ENCODE assay signal across 14 cellular contexts in genomic region chr3:143883151-143883550, GRCh38. TPM values are rescaled to one million over a fixed set of nuclear protein-coding genes. Genes with fewer than 3 reads are reported as not detected.
DNase-seq lines count a peak whose midpoint lies in the region; ATAC-seq and TF ChIP-seq lines count a peak whose summit lies in the region.
"Had no signal": no experiment of that assay in that cellular context is flagged by ENCODE, and none has a peak within 500 bp of the region (broad histone marks: within the 10 kb centered on the region; RNA-seq: fewer than 3 reads in every experiment).

No MANE protein-coding gene starts in this region.

- peaks cover 11% of the 10 kb centered on the region for H3K4me1 Mint-ChIP-seq in MCF 10A (ENCODE audit: insufficient read depth, unreplicated experiment)
- peaks cover 4% of the 10 kb centered on the region for H3K4me1 Mint-ChIP-seq in central memory CD8-positive, alpha-beta T cell

- peak overlapping the region; percentile 47 for H3K27ac Mint-ChIP-seq in MCF 10A (ENCODE audit: low read depth, unreplicated experiment)
- peak overlapping the region; percentile 5 for H3K27ac Mint-ChIP-seq in central memory CD8-positive, alpha-beta T cell (ENCODE audit: low read depth)
- H3K27ac Mint-ChIP-seq: CD8-positive, alpha-beta memory T cell had no signal

- H3K4me2 ChIP-seq in mesendoderm (ENCODE audit: low read length): no peak overlapping the region
- H3K4me2 ChIP-seq: BLaER1 had no signal

- ATAC-seq in central memory CD8-positive, alpha-beta T cell (replicated peaks; ENCODE audit: extremely low read depth, poor library complexity, severe bottlenecking): no peak

- H3K4ac ChIP-seq in mesendoderm (ENCODE audit: low read depth, low read length): no peak overlapping the region

- no peaks in the 10 kb centered on the region for H3K36me3 ChIP-seq in breast epithelium
- H3K36me3 ChIP-seq in mesendoderm (ENCODE audit: control insufficient read depth, insufficient read depth, low read length): no peaks in the 10 kb centered on the region
- H3K36me3 ChIP-seq: BLaER1 had no signal

- intact Hi-C loops in MCF 10A (cut with micrococcal nuclease): no loop called here
- intact Hi-C loops in breast epithelium (cut with DNase I; ENCODE audit: low total_unique reads): no loop called here

- H2AK5ac ChIP-seq in mesendoderm (ENCODE audit: low read length): no peak overlapping the region

- no peak overlapping the region for H3K23ac ChIP-seq in mesendoderm (ENCODE audit: low read length)

- H3K27me3 Mint-ChIP-seq in MCF 10A (ENCODE audit: insufficient read depth, unreplicated experiment): no peaks in the 10 kb centered on the region
- peaks cover 23% of the 10 kb centered on the region for H3K27me3 Mint-ChIP-seq in central memory CD8-positive, alpha-beta T cell

- peak overlapping the region; percentile 88 for H2BK120ac ChIP-seq in mesendoderm (ENCODE audit: low read depth, low read length)

- no peak overlapping the region for H3K27ac ChIP-seq in breast epithelium
- H3K27ac ChIP-seq in mesendoderm (ENCODE audit: low read depth, low read length): no peak overlapping the region
- H3K27ac ChIP-seq: BLaER1 had no signal

- peak overlapping the region; percentile 83 for H3K18ac ChIP-seq in mesendoderm (ENCODE audit: low read length)

- POLR2A ChIA-PET in MCF 10A (lab: Yijun Ruan, JAX): interaction anchor here (0.6 to 4.0 kb wide), 7 partner anchors 11 to 1882 kb away, joined by 3 to 23 read pairs (median 10); partner anchors contain the start of genes DIPK2A and SLC9A9

- H2BK5ac ChIP-seq in mesendoderm (ENCODE audit: low read length): no peak overlapping the region

- DNase-seq in MCF 10A (ENCODE audit: unreplicated experiment) (no peak), breast epithelium (ENCODE audit: low spot score in 2 of 2) (no peak), mesendoderm (no peak), NCI-H2107 treated with DMSO at 0.1 percent for 48 hours (lab: John Stamatoyannopoulos, UW; ENCODE audit: unreplicated experiment) (no peak), OCI-M2 (lab: John Stamatoyannopoulos, UW; ENCODE audit: unreplicated experiment) (no peak)
- DNase-seq in central memory CD8-positive, alpha-beta T cell (ENCODE audit: low spot score in 2 of 2): no peak
- no peak for DNase-seq in stimulated activated CD4-positive, alpha-beta T cell treated with anti-CD3 and anti-CD28 coated beads, Interleukin-15, amount 100 ng/mL, for 24 hours
- DNase-seq: 8988T; AML-193; Caco-2; CD8-positive, alpha-beta memory T cell; H7 had no signal

- H3K4me3 ChIP-seq in breast epithelium (no peak overlapping the region), mesendoderm (ENCODE audit: low read length) (no peak overlapping the region)
- H3K4me3 ChIP-seq: BLaER1 had no signal

- no peak overlapping the region for H3K9ac ChIP-seq in mesendoderm (ENCODE audit: low read length)
- H3K9ac ChIP-seq: BLaER1 had no signal

- H3K9me3 ChIP-seq in breast epithelium: no peaks in the 10 kb centered on the region
- H3K9me3 ChIP-seq: Caco-2 had no signal

- no peak overlapping the region for H3K4me3 Mint-ChIP-seq in MCF 10A (ENCODE audit: unreplicated experiment)
- H3K4me3 Mint-ChIP-seq in central memory CD8-positive, alpha-beta T cell: no peak overlapping the region
- H3K4me3 Mint-ChIP-seq: CD8-positive, alpha-beta memory T cell had no signal

- H3K4me1 ChIP-seq in breast epithelium (no peaks in the 10 kb centered on the region), mesendoderm (ENCODE audit: control insufficient read depth, low read depth, low read length) (no peaks in the 10 kb centered on the region)
- H3K4me1 ChIP-seq: BLaER1, Caco-2 had no signal

- no peak overlapping the region for H3K56ac ChIP-seq in mesendoderm (ENCODE audit: low read length)

- H2BK15ac ChIP-seq in mesendoderm (replicated peaks; ENCODE audit: low read depth): peak overlapping the region; percentile 92

- no peaks in the 10 kb centered on the region for H3K79me2 ChIP-seq in mesendoderm (ENCODE audit: control insufficient read depth, insufficient read depth, low read length)

- no peak overlapping the region for H4K5ac ChIP-seq in mesendoderm (ENCODE audit: low read length)

- H3K27me3 ChIP-seq in breast epithelium: no peaks in the 10 kb centered on the region
- no peaks in the 10 kb centered on the region for H3K27me3 ChIP-seq in mesendoderm (ENCODE audit: insufficient read depth, low read length, poor library complexity)
- H3K27me3 ChIP-seq: BLaER1 had no signal

- WGBS in mesendoderm (ENCODE audit: extremely low coverage, insufficient coverage, low lambda C conversion rate): no CpG with 5 or more reads among the region's 3 CpGs

- CTCF ChIA-PET in MCF 10A (lab: Yijun Ruan, JAX): interaction anchor here (0.7 to 4.8 kb wide), 11 partner anchors 11 to 843 kb away, joined by 3 to 63 read pairs (median 7); partner anchors contain the start of gene DIPK2A

- H3K9me3 Mint-ChIP-seq in MCF 10A (ENCODE audit: unreplicated experiment): no peaks in the 10 kb centered on the region
- no peaks in the 10 kb centered on the region for H3K9me3 Mint-ChIP-seq in central memory CD8-positive, alpha-beta T cell
- H3K9me3 Mint-ChIP-seq: CD8-positive, alpha-beta memory T cell had no signal

- TF ChIP-seq POLR2A in breast epithelium (IDR thresholded peaks at IDR 0.05): no peak

- BruUV-seq in MCF 10A (replicated peaks; lab: Mats Ljungman, UMichigan): no TSS peak

- no peaks in the 10 kb centered on the region for H3K79me1 ChIP-seq in mesendoderm (ENCODE audit: low read length)

- H4K8ac ChIP-seq in mesendoderm (ENCODE audit: low read depth, low read length): no peak overlapping the region

- no peaks in the 10 kb centered on the region for H3K36me3 Mint-ChIP-seq in MCF 10A (ENCODE audit: insufficient read depth, unreplicated experiment)
- H3K36me3 Mint-ChIP-seq in central memory CD8-positive, alpha-beta T cell (ENCODE audit: insufficient read depth): no peaks in the 10 kb centered on the region
- H3K36me3 Mint-ChIP-seq: CD8-positive, alpha-beta memory T cell had no signal

- no peak for TF ChIP-seq CTCF in MCF 10A (IDR thresholded peaks at IDR 0.05; ENCODE audit: unreplicated experiment)
- TF ChIP-seq CTCF in breast epithelium (IDR thresholded peaks at IDR 0.05): no peak

RNA-seq across cellular contexts. Expression of gene SLC9A9, which starts 34.9 kb away (rescaled TPM):
- total RNA-seq in MCF 10A (2022): 2.0 and 2.2 TPM in 2 replicates
- 10 to 100 TPM in 1 of 3 donors, 1 to 10 TPM in 2; 6.2 to 17.3 (median 7.8) TPM for total RNA-seq in breast epithelium
- 4.2 TPM for polyA plus RNA-seq in mesendoderm (2013, experiment 1 of 2)
- polyA plus RNA-seq in mesendoderm (2013, experiment 2 of 2): 3.7 TPM
- total RNA-seq: Caco-2, Daoy had no signal
